In the genomic region with DNA sequence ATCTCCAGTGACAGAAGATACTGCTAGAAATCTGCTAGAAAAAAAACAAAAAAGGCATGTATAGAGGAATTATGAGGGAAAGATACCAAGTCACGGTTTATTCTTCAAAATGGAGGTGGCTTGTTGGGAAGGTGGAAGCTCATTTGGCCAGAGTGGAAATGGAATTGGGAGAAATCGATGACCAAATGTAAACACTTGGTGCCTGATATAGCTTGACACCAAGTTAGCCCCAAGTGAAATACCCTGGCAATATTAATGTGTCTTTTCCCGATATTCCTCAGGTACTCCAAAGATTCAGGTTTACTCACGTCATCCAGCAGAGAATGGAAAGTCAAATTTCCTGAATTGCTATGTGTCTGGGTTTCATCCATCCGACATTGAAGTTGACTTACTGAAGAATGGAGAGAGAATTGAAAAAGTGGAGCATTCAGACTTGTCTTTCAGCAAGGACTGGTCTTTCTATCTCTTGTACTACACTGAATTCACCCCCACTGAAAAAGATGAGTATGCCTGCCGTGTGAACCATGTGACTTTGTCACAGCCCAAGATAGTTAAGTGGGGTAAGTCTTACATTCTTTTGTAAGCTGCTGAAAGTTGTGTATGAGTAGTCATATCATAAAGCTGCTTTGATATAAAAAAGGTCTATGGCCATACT, we compare ENCODE assay signal across 12 cellular contexts. TPM values are rescaled to one million over a fixed set of nuclear protein-coding genes. Genes with fewer than 3 reads are reported as not detected.
DNase-seq lines count a peak whose midpoint lies in the region; ATAC-seq and TF ChIP-seq lines count a peak whose summit lies in the region.
"Had no signal": no experiment of that assay in that cellular context is flagged by ENCODE, and none has a peak within 500 bp of the region (broad histone marks: within the 10 kb centered on the region; RNA-seq: fewer than 3 reads in every experiment).

No MANE protein-coding gene starts in this region.

- no peaks in the 10 kb centered on the region for H3K79me2 ChIP-seq in neural progenitor cell (ENCODE audit: low read depth)

- H3K36me3 Mint-ChIP-seq in activated naive CD8-positive, alpha-beta T cell = peaks cover 49% of the 10 kb centered on the region
- H3K36me3 Mint-ChIP-seq in neural progenitor cell (peaks cover 12% of the 10 kb centered on the region), nephron progenitor cell (ENCODE audit: low read depth) (peaks cover 30% of the 10 kb centered on the region)

- DNase-seq in neural progenitor cell (ENCODE audit: low spot score) = peak; percentile 11
- DNase-seq in aorta = no peak
- DNase-seq in nephron progenitor cell = no peak
- no peak for DNase-seq in stimulated activated CD4-positive, alpha-beta T cell treated with anti-CD3 and anti-CD28 coated beads, Interleukin-12 subunit alpha, Interleukin-12 subunit beta, amount 100 ng/mL, for 4 hours
- DNase-seq: activated CD4-positive, alpha-beta T cell treated with anti-CD3 and anti-CD28 coated beads, Interleukin-2, amount 50 U/mL, for 4 hours; MG63; stimulated activated CD4-positive, alpha-beta T cell treated with anti-CD3 and anti-CD28 coated beads, Interleukin-2, amount 100 ng/mL, for 48 hours had no signal

- 87 to 88% methylated on average over 6 of the region's 6 CpGs for WGBS in aorta, 2 donors

- no peak for ATAC-seq in aorta (ENCODE audit: low FRiP score)
- no peak for ATAC-seq in GM21717 (IDR thresholded peaks at IDR 0.05; ENCODE audit: unreplicated experiment)

- intact Hi-C loops in aorta (cut with DNase I) = no loop called here

- no peak overlapping the region for H2AFZ ChIP-seq in neural progenitor cell (replicated peaks)

- H3K4me3 Mint-ChIP-seq in activated naive CD8-positive, alpha-beta T cell = peak overlapping the region; percentile 98
- H3K4me3 Mint-ChIP-seq in neural progenitor cell = no peak overlapping the region
- no peak overlapping the region for H3K4me3 Mint-ChIP-seq in nephron progenitor cell
- H3K4me3 Mint-ChIP-seq: neural crest cell had no signal

- H3K4me2 ChIP-seq in BLaER1 treated with 17β-estradiol and CSF1 and Interleukin-3, amounts not matched to agents 10 nM and 100 nM = peak overlapping the region; percentile 81 to 97 (median 88)
- H3K4me2 ChIP-seq in neural progenitor cell = no peak overlapping the region

- no peaks in the 10 kb centered on the region for H3K9me3 Mint-ChIP-seq in activated naive CD8-positive, alpha-beta T cell (ENCODE audit: low read depth)
- no peaks in the 10 kb centered on the region for H3K9me3 Mint-ChIP-seq in neural progenitor cell
- no peaks in the 10 kb centered on the region for H3K9me3 Mint-ChIP-seq in nephron progenitor cell
- H3K9me3 Mint-ChIP-seq: neural crest cell had no signal

- H3K4me1 Mint-ChIP-seq in activated naive CD8-positive, alpha-beta T cell (ENCODE audit: low read depth) = peaks cover 58% of the 10 kb centered on the region
- H3K4me1 Mint-ChIP-seq in neural progenitor cell = peaks cover 16% of the 10 kb centered on the region
- peaks cover 32% of the 10 kb centered on the region for H3K4me1 Mint-ChIP-seq in nephron progenitor cell

- peak overlapping the region in 6 of 11 experiments; percentile 31 to 100 (median 100); a peak in 7 of 22 replicates for H3K9ac ChIP-seq in BLaER1 treated with 17β-estradiol and CSF1 and Interleukin-3, amounts not matched to agents 10 nM and 100 nM
- no peak overlapping the region for H3K9ac ChIP-seq in neural progenitor cell

- H3K27me3 ChIP-seq in BLaER1 treated with 17β-estradiol and CSF1 and Interleukin-3, amounts not matched to agents 10 nM and 100 nM = no peaks in the 10 kb centered on the region
- H3K27me3 ChIP-seq in neural progenitor cell (peaks cover 21% of the 10 kb centered on the region), aorta (ENCODE audit: control insufficient read depth in 1 of 2, insufficient read depth in 2 of 2, low read length in 1 of 2) (no peaks in the 10 kb centered on the region)
- H3K27me3 ChIP-seq: MG63 had no signal

- no peaks in the 10 kb centered on the region for H3K27me3 Mint-ChIP-seq in activated naive CD8-positive, alpha-beta T cell
- H3K27me3 Mint-ChIP-seq in neural progenitor cell (ENCODE audit: insufficient read depth, low read depth) (peaks cover 2% of the 10 kb centered on the region), nephron progenitor cell (ENCODE audit: low read depth, poor library complexity) (peaks cover 16% of the 10 kb centered on the region)

- no peaks in the 10 kb centered on the region for H3F3A ChIP-seq in neural progenitor cell (ENCODE audit: low read depth)

- peak overlapping the region in 4 of 11 experiments; percentile 99 to 100 (median 99); a peak in 5 of 22 replicates for H3K27ac ChIP-seq in BLaER1 treated with 17β-estradiol and CSF1 and Interleukin-3, amounts not matched to agents 10 nM and 100 nM
- H3K27ac ChIP-seq in neural progenitor cell = no peak overlapping the region
- no peak overlapping the region for H3K27ac ChIP-seq in aorta (ENCODE audit: low read depth in 1 of 2, low read length in 2 of 2)

- H4K20me1 ChIP-seq in BLaER1 treated with 17β-estradiol and CSF1 and Interleukin-3, amounts not matched to agents 10 nM and 100 nM = peaks cover 59 to 87% (median 68%) of the 10 kb centered on the region in 11 experiments
- H4K20me1 ChIP-seq in neural progenitor cell (ENCODE audit: low read depth) = no peaks in the 10 kb centered on the region

- H3K36me3 ChIP-seq in BLaER1 treated with 17β-estradiol and CSF1 and Interleukin-3, amounts not matched to agents 10 nM and 100 nM = peaks cover 58 to 76% (median 67%) of the 10 kb centered on the region in 11 experiments
- H3K36me3 ChIP-seq in neural progenitor cell (no peaks in the 10 kb centered on the region), aorta (ENCODE audit: control insufficient read depth in 1 of 2, insufficient read depth in 2 of 2, low read length in 1 of 2) (peaks cover 0 to 9% of the 10 kb centered on the region in 2 donors)

- H3K9me3 ChIP-seq in BLaER1 treated with 17β-estradiol and CSF1 and Interleukin-3, amounts not matched to agents 10 nM and 100 nM (replicated peaks in 1 of 11) = no peaks in the 10 kb centered on the region
- H3K9me3 ChIP-seq in neural progenitor cell (ENCODE audit: low read depth) = no peaks in the 10 kb centered on the region
- no peaks in the 10 kb centered on the region for H3K9me3 ChIP-seq in aorta (ENCODE audit: control insufficient read depth, low read length)
- H3K9me3 ChIP-seq: MG63 had no signal

- H3K4me1 ChIP-seq in BLaER1 treated with 17β-estradiol and CSF1 and Interleukin-3, amounts not matched to agents 10 nM and 100 nM = peaks cover 34 to 70% (median 57%) of the 10 kb centered on the region in 10 experiments
- H3K4me1 ChIP-seq in neural progenitor cell (no peaks in the 10 kb centered on the region), aorta (ENCODE audit: control insufficient read depth in 1 of 2, insufficient read depth in 2 of 2, low read length in 2 of 2) (peaks cover 0 to 1% of the 10 kb centered on the region in 2 donors)

- peak overlapping the region in 2 of 10 experiments; percentile 87 to 88; a peak in 3 of 20 replicates for H3K4me3 ChIP-seq in BLaER1 treated with 17β-estradiol and CSF1 and Interleukin-3, amounts not matched to agents 10 nM and 100 nM
- H3K4me3 ChIP-seq in GM12875 (ENCODE audit: low read depth, low read length) (peak overlapping the region; percentile 99), neural progenitor cell (no peak overlapping the region), aorta (ENCODE audit: low read length in 2 of 2) (no peak overlapping the region)
- H3K4me3 ChIP-seq: MG63 had no signal

- peak overlapping the region; percentile 100 for H3K27ac Mint-ChIP-seq in activated naive CD8-positive, alpha-beta T cell
- H3K27ac Mint-ChIP-seq in neural progenitor cell (no peak overlapping the region), nephron progenitor cell (no peak overlapping the region)

- TF ChIP-seq CTCF in GM12875 (IDR thresholded peaks at IDR 0.05; ENCODE audit: borderline replicate concordance, insufficient read depth, low read depth, low read length) (no peak), neural progenitor cell (IDR thresholded peaks at IDR 0.05) (no peak), nephron progenitor cell (IDR thresholded peaks at IDR 0.05) (no peak)

RNA-seq across cellular contexts. Expression of a gene that starts 4.0 kb away (rescaled TPM):
- total RNA-seq in neural progenitor cell (ENCODE audit: low replicate concordance) (73.5 and 120 TPM in 2 replicates), aorta (1,000 to 10,000 TPM; 2,130 to 2,403 TPM)
- polyA plus RNA-seq in aorta = 1,000 to 10,000 TPM; 3,644 to 4,026 TPM

RNA-seq across cellular contexts. Expression of a gene that starts 4.1 kb away (rescaled TPM):
- total RNA-seq in neural progenitor cell (ENCODE audit: low replicate concordance) (0.68 TPM in 1 of 2 replicates, not detected in the other), aorta (1 to 10 TPM; 1.3 to 2.2 TPM)
- polyA plus RNA-seq in aorta = under 1 TPM in 1 of 2 donors, not detected in 1; 0.23 TPM

RNA-seq across cellular contexts. Expression of a gene that starts 21.1 kb away (rescaled TPM):
- 0.46 and 0.51 TPM in 2 replicates for total RNA-seq in neural progenitor cell (ENCODE audit: low replicate concordance)
- 10 to 100 TPM; 16.3 to 28.6 TPM for total RNA-seq in aorta
- 10 to 100 TPM; 15.0 to 15.2 TPM for polyA plus RNA-seq in aorta

RNA-seq across cellular contexts. Expression of a gene that starts 51.8 kb away (rescaled TPM):
- total RNA-seq in neural progenitor cell (ENCODE audit: low replicate concordance) = 60.1 and 65.9 TPM in 2 replicates
- total RNA-seq in aorta = 10 to 100 TPM; 61.1 to 96.3 TPM
- polyA plus RNA-seq in aorta = 10 to 100 TPM in 1 of 2 donors, 1 to 10 TPM in 1; 8.3 to 25.9 TPM

Comparison
In these comparisons a context has a peak if more than half of its experiments do, and no peak if none do; other contexts are left out.
1. RNA of a gene that starts 4.0 kb away (total RNA-seq): 2,130 to 2,403 TPM in aorta; 73.5 to 120 TPM in neural progenitor cell; every median in the first group is over 10 times any median in the second.
2. RNA of a gene that starts 21.1 kb away (total RNA-seq): 16.3 to 28.6 TPM in aorta; 0.46 to 0.51 TPM in neural progenitor cell; every median in the first group is over 10 times any median in the second.